ENCODE assay signal across 1 cellular context in the genomic region with DNA sequence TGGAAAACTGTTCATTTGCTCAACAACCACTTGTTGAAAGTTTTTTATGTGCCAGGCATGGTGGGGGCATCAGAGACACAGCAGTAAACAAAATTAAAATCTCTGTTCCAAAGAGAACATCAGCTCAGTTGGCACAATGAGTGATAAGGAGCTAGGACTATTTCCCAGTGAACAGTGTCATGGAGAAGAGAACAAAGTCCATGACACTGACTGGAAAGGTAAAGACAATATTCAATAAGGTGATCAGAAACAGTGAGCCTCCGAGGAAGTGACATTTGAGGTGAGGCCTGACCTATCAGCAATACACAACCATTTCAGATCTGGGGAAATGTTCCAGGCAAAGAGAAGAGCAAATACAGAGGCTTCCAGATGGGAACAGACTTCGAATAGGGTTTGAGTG.
TF ChIP-seq lines count a peak whose summit lies in the region.

No MANE protein-coding gene starts in this region.

TF ChIP-seq in HepG2, 621 proteins besides CTCF, POLR2A, EP300 and RAD21 (continued from another document and continues in another):
- TF ChIP-seq, protein P1, sequence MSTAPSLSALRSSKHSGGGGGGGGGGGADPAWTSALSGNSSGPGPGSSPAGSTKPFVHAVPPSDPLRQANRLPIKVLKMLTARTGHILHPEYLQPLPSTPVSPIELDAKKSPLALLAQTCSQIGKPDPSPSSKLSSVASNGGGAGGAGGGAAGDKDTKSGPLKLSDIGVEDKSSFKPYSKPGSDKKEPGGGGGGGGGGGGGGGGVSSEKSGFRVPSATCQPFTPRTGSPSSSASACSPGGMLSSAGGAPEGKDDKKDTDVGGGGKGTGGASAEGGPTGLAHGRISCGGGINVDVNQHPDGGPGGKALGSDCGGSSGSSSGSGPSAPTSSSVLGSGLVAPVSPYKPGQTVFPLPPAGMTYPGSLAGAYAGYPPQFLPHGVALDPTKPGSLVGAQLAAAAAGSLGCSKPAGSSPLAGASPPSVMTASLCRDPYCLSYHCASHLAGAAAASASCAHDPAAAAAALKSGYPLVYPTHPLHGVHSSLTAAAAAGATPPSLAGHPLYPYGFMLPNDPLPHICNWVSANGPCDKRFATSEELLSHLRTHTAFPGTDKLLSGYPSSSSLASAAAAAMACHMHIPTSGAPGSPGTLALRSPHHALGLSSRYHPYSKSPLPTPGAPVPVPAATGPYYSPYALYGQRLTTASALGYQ (CRISPR knock-in tag; IDR thresholded peaks at IDR 0.05) = peak; percentile 57; the same call in 1 of the 2 replicates
- TF ChIP-seq POGZ (CRISPR knock-in tag; IDR thresholded peaks at IDR 0.05) (peak; percentile 64; the same call in 1 of the 2 replicates), HDAC2 (CRISPR knock-in tag; IDR thresholded peaks at IDR 0.05) (no peak), PLRG1 (conservative IDR thresholded peaks at IDR 0.05) (no peak), ZNF12 (CRISPR knock-in tag; IDR thresholded peaks at IDR 0.05) (no peak), ZNF225 (CRISPR knock-in tag; IDR thresholded peaks at IDR 0.05) (no peak), ZFP37 (CRISPR knock-in tag; IDR thresholded peaks at IDR 0.05; ENCODE audit: borderline replicate concordance) (no peak), TBP (CRISPR knock-in tag; IDR thresholded peaks at IDR 0.05) (no peak), ZNF263 (CRISPR knock-in tag; IDR thresholded peaks at IDR 0.05) (no peak), IRF2 (CRISPR knock-in tag; IDR thresholded peaks at IDR 0.05) (no peak), ZNF557 (CRISPR knock-in tag; IDR thresholded peaks at IDR 0.05) (no peak), ZNF441 (CRISPR knock-in tag; IDR thresholded peaks at IDR 0.05; ENCODE audit: borderline replicate concordance) (no peak), BRD4 (CRISPR knock-in tag; IDR thresholded peaks at IDR 0.05) (no peak), ZZZ3 (CRISPR knock-in tag; IDR thresholded peaks at IDR 0.05; ENCODE audit: borderline replicate concordance) (no peak), HHEX (CRISPR knock-in tag; IDR thresholded peaks at IDR 0.05) (no peak), ZNF644 (CRISPR knock-in tag; IDR thresholded peaks at IDR 0.05; ENCODE audit: low read depth) (peak; percentile 54; the same call in 1 of the 2 replicates), FOXM1 (CRISPR knock-in tag; IDR thresholded peaks at IDR 0.05) (no peak), ZNF713 (CRISPR knock-in tag; IDR thresholded peaks at IDR 0.05) (no peak), CENPX (CRISPR knock-in tag; IDR thresholded peaks at IDR 0.05) (no peak), SKI (IDR thresholded peaks at IDR 0.05; ENCODE audit: partially characterized antibody) (no peak), ZNF605 (CRISPR knock-in tag; IDR thresholded peaks at IDR 0.05) (no peak), GZF1 (CRISPR knock-in tag; IDR thresholded peaks at IDR 0.05) (no peak), SOX6 (IDR thresholded peaks at IDR 0.05) (no peak), SOX6 (CRISPR knock-in tag; IDR thresholded peaks at IDR 0.05) (0 out of 2 replicates have a peak, but pooled peaks have one; percentile 12), CHD4 (IDR thresholded peaks at IDR 0.05; ENCODE audit: borderline replicate concordance, low read length) (no peak), SSRP1 (CRISPR knock-in tag; IDR thresholded peaks at IDR 0.05) (no peak)
- TF ChIP-seq, protein P2, sequence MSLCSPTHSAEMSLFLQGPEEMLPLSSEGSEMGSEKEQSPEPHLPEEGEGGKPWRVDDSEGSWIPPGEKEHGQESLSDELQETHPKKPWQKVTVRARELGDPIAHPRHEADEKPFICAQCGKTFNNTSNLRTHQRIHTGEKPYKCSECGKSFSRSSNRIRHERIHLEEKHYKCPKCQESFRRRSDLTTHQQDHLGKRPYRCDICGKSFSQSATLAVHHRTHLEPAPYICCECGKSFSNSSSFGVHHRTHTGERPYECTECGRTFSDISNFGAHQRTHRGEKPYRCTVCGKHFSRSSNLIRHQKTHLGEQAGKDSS (CRISPR knock-in tag; IDR thresholded peaks at IDR 0.05; ENCODE audit: borderline replicate concordance, low read depth) = no peak
- TF ChIP-seq, protein P3, sequence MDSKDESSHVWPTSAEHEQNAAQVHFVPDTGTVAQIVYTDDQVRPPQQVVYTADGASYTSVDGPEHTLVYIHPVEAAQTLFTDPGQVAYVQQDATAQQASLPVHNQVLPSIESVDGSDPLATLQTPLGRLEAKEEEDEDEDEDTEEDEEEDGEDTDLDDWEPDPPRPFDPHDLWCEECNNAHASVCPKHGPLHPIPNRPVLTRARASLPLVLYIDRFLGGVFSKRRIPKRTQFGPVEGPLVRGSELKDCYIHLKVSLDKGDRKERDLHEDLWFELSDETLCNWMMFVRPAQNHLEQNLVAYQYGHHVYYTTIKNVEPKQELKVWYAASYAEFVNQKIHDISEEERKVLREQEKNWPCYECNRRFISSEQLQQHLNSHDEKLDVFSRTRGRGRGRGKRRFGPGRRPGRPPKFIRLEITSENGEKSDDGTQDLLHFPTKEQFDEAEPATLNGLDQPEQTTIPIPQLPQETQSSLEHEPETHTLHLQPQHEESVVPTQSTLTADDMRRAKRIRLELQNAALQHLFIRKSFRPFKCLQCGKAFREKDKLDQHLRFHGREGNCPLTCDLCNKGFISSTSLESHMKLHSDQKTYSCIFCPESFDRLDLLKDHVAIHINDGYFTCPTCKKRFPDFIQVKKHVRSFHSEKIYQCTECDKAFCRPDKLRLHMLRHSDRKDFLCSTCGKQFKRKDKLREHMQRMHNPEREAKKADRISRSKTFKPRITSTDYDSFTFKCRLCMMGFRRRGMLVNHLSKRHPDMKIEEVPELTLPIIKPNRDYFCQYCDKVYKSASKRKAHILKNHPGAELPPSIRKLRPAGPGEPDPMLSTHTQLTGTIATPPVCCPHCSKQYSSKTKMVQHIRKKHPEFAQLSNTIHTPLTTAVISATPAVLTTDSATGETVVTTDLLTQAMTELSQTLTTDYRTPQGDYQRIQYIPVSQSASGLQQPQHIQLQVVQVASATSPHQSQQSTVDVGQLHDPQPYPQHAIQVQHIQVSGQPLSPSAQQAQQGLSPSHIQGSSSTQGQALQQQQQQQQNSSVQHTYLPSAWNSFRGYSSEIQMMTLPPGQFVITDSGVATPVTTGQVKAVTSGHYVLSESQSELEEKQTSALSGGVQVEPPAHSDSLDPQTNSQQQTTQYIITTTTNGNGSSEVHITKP (CRISPR knock-in tag; IDR thresholded peaks at IDR 0.05; ENCODE audit: low read depth) = no peak
- TF ChIP-seq, protein P4, sequence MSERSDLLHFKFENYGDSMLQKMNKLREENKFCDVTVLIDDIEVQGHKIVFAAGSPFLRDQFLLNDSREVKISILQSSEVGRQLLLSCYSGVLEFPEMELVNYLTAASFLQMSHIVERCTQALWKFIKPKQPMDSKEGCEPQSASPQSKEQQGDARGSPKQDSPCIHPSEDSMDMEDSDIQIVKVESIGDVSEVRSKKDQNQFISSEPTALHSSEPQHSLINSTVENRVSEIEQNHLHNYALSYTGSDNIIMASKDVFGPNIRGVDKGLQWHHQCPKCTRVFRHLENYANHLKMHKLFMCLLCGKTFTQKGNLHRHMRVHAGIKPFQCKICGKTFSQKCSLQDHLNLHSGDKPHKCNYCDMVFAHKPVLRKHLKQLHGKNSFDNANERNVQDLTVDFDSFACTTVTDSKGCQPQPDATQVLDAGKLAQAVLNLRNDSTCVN (CRISPR knock-in tag; IDR thresholded peaks at IDR 0.05; ENCODE audit: borderline replicate concordance) = no peak
- TF ChIP-seq, protein P5, sequence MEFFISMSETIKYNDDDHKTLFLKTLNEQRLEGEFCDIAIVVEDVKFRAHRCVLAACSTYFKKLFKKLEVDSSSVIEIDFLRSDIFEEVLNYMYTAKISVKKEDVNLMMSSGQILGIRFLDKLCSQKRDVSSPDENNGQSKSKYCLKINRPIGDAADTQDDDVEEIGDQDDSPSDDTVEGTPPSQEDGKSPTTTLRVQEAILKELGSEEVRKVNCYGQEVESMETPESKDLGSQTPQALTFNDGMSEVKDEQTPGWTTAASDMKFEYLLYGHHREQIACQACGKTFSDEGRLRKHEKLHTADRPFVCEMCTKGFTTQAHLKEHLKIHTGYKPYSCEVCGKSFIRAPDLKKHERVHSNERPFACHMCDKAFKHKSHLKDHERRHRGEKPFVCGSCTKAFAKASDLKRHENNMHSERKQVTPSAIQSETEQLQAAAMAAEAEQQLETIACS (CRISPR knock-in tag; IDR thresholded peaks at IDR 0.05) = no peak
- TF ChIP-seq, protein P6, sequence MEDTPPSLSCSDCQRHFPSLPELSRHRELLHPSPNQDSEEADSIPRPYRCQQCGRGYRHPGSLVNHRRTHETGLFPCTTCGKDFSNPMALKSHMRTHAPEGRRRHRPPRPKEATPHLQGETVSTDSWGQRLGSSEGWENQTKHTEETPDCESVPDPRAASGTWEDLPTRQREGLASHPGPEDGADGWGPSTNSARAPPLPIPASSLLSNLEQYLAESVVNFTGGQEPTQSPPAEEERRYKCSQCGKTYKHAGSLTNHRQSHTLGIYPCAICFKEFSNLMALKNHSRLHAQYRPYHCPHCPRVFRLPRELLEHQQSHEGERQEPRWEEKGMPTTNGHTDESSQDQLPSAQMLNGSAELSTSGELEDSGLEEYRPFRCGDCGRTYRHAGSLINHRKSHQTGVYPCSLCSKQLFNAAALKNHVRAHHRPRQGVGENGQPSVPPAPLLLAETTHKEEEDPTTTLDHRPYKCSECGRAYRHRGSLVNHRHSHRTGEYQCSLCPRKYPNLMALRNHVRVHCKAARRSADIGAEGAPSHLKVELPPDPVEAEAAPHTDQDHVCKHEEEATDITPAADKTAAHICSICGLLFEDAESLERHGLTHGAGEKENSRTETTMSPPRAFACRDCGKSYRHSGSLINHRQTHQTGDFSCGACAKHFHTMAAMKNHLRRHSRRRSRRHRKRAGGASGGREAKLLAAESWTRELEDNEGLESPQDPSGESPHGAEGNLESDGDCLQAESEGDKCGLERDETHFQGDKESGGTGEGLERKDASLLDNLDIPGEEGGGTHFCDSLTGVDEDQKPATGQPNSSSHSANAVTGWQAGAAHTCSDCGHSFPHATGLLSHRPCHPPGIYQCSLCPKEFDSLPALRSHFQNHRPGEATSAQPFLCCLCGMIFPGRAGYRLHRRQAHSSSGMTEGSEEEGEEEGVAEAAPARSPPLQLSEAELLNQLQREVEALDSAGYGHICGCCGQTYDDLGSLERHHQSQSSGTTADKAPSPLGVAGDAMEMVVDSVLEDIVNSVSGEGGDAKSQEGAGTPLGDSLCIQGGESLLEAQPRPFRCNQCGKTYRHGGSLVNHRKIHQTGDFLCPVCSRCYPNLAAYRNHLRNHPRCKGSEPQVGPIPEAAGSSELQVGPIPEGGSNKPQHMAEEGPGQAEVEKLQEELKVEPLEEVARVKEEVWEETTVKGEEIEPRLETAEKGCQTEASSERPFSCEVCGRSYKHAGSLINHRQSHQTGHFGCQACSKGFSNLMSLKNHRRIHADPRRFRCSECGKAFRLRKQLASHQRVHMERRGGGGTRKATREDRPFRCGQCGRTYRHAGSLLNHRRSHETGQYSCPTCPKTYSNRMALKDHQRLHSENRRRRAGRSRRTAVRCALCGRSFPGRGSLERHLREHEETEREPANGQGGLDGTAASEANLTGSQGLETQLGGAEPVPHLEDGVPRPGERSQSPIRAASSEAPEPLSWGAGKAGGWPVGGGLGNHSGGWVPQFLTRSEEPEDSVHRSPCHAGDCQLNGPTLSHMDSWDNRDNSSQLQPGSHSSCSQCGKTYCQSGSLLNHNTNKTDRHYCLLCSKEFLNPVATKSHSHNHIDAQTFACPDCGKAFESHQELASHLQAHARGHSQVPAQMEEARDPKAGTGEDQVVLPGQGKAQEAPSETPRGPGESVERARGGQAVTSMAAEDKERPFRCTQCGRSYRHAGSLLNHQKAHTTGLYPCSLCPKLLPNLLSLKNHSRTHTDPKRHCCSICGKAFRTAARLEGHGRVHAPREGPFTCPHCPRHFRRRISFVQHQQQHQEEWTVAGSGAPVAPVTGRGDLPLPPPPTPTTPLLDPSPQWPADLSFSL (CRISPR knock-in tag; IDR thresholded peaks at IDR 0.05) = no peak
- TF ChIP-seq, protein P7, sequence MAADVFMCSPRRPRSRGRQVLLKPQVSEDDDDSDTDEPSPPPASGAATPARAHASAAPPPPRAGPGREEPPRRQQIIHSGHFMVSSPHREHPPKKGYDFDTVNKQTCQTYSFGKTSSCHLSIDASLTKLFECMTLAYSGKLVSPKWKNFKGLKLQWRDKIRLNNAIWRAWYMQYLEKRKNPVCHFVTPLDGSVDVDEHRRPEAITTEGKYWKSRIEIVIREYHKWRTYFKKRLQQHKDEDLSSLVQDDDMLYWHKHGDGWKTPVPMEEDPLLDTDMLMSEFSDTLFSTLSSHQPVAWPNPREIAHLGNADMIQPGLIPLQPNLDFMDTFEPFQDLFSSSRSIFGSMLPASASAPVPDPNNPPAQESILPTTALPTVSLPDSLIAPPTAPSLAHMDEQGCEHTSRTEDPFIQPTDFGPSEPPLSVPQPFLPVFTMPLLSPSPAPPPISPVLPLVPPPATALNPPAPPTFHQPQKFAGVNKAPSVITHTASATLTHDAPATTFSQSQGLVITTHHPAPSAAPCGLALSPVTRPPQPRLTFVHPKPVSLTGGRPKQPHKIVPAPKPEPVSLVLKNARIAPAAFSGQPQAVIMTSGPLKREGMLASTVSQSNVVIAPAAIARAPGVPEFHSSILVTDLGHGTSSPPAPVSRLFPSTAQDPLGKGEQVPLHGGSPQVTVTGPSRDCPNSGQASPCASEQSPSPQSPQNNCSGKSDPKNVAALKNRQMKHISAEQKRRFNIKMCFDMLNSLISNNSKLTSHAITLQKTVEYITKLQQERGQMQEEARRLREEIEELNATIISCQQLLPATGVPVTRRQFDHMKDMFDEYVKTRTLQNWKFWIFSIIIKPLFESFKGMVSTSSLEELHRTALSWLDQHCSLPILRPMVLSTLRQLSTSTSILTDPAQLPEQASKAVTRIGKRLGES (CRISPR knock-in tag; IDR thresholded peaks at IDR 0.05; ENCODE audit: borderline replicate concordance) = no peak
- TF ChIP-seq, protein P8, sequence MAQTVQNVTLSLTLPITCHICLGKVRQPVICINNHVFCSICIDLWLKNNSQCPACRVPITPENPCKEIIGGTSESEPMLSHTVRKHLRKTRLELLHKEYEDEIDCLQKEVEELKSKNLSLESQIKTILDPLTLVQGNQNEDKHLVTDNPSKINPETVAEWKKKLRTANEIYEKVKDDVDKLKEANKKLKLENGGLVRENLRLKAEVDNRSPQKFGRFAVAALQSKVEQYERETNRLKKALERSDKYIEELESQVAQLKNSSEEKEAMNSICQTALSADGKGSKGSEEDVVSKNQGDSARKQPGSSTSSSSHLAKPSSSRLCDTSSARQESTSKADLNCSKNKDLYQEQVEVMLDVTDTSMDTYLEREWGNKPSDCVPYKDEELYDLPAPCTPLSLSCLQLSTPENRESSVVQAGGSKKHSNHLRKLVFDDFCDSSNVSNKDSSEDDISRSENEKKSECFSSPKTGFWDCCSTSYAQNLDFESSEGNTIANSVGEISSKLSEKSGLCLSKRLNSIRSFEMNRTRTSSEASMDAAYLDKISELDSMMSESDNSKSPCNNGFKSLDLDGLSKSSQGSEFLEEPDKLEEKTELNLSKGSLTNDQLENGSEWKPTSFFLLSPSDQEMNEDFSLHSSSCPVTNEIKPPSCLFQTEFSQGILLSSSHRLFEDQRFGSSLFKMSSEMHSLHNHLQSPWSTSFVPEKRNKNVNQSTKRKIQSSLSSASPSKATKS (CRISPR knock-in tag; IDR thresholded peaks at IDR 0.05) = no peak
